Comparison of ENCODE assay signal across 11 cellular contexts in genomic region chr1:27560271-27561125, GRCh38. TPM values are rescaled to one million over a fixed set of nuclear protein-coding genes. Genes with fewer than 3 reads are reported as not detected.
DNase-seq lines count a peak whose midpoint lies in the region; ATAC-seq and TF ChIP-seq lines count a peak whose summit lies in the region.
"Had no signal": no experiment of that assay in that cellular context is flagged by ENCODE, and none has a peak within 500 bp of the region (broad histone marks: within the 10 kb centered on the region; RNA-seq: fewer than 3 reads in every experiment).

No MANE protein-coding gene starts in this region.

- no peaks in the 10 kb centered on the region for H3K9me3 ChIP-seq in SJCRH30 (replicated peaks)

- no peak overlapping the region for H3K4me3 Mint-ChIP-seq in natural killer cell
- no peak overlapping the region for H3K4me3 Mint-ChIP-seq in natural killer cell treated with Interleukin-12 subunit alpha and Interleukin-12 subunit beta and Interleukin-15 and Interleukin-18, amount 100 ng/mL, for 72 hours
- H3K4me3 Mint-ChIP-seq in neural crest cell, result no peak overlapping the region

- H3K4me1 Mint-ChIP-seq in natural killer cell, result peaks cover 67 to 72% of the 10 kb centered on the region in 2 donors
- H3K4me1 Mint-ChIP-seq in natural killer cell treated with Interleukin-12 subunit alpha and Interleukin-12 subunit beta and Interleukin-15 and Interleukin-18, amount 100 ng/mL, for 72 hours (ENCODE audit: low read depth in 2 of 2), result peaks cover 46 to 58% of the 10 kb centered on the region in 2 donors
- H3K4me1 Mint-ChIP-seq in neural crest cell, result peaks cover 72% of the 10 kb centered on the region

- H3K4me1 ChIP-seq in SJCRH30, result peaks cover 76% of the 10 kb centered on the region

- ATAC-seq in natural killer cell, result no peak
- no peak for ATAC-seq in natural killer cell treated with Interleukin-12 subunit alpha and Interleukin-12 subunit beta and Interleukin-15 and Interleukin-18, amount 100 ng/mL, for 72 hours
- ATAC-seq in HG03432 (IDR thresholded peaks at IDR 0.05; ENCODE audit: unreplicated experiment), result no peak
- no peak for ATAC-seq in HG03108 (IDR thresholded peaks at IDR 0.05; ENCODE audit: unreplicated experiment)

- H3K27ac Mint-ChIP-seq in natural killer cell (peak overlapping the region; percentile 45 to 78), neural crest cell (ENCODE audit: unreplicated experiment) (peak overlapping the region; percentile 2)
- peak overlapping the region in 1 of 2 donors; percentile 36 for H3K27ac Mint-ChIP-seq in natural killer cell treated with Interleukin-12 subunit alpha and Interleukin-12 subunit beta and Interleukin-15 and Interleukin-18, amount 100 ng/mL, for 72 hours

- H3K36me3 Mint-ChIP-seq in natural killer cell (no peaks in the 10 kb centered on the region), neural crest cell (ENCODE audit: low read depth) (no peaks in the 10 kb centered on the region)
- H3K36me3 Mint-ChIP-seq in natural killer cell treated with Interleukin-12 subunit alpha and Interleukin-12 subunit beta and Interleukin-15 and Interleukin-18, amount 100 ng/mL, for 72 hours, result no peaks in the 10 kb centered on the region

- no peaks in the 10 kb centered on the region for H3K9me3 Mint-ChIP-seq in natural killer cell
- no peaks in the 10 kb centered on the region for H3K9me3 Mint-ChIP-seq in natural killer cell treated with Interleukin-12 subunit alpha and Interleukin-12 subunit beta and Interleukin-15 and Interleukin-18, amount 100 ng/mL, for 72 hours
- H3K9me3 Mint-ChIP-seq in neural crest cell, result no peaks in the 10 kb centered on the region

- no peaks in the 10 kb centered on the region for H3K27me3 ChIP-seq in SJCRH30

- intact Hi-C loops in natural killer cell (cut with micrococcal nuclease), result no loop called here

- H3K27ac ChIP-seq in epithelial cell of prostate (peak overlapping the region; percentile 92), SJCRH30 (no peak overlapping the region)
- H3K27ac ChIP-seq: C4-2B had no signal

- no peak overlapping the region for H3K4me3 ChIP-seq in SJCRH30

- no peak for DNase-seq in natural killer cell
- no peak for DNase-seq in natural killer cell treated with Interleukin-12 subunit alpha and Interleukin-12 subunit beta and Interleukin-15 and Interleukin-18, amount 100 ng/mL, for 72 hours (ENCODE audit: low spot score)
- DNase-seq in epithelial cell of prostate (ENCODE audit: low read depth, low spot score), result no peak
- DNase-seq in neural crest cell (ENCODE audit: low read depth, low spot score), result no peak
- DNase-seq in NCI-H69 (lab: John Stamatoyannopoulos, UW), result no peak
- no peak for DNase-seq in SJCRH30
- DNase-seq: aorta, NCI-H1092 had no signal

- peaks cover 26% of the 10 kb centered on the region for H3K36me3 ChIP-seq in SJCRH30

- TF ChIP-seq CTCF in natural killer cell (IDR thresholded peaks at IDR 0.05), result no peak
- no peak for TF ChIP-seq CTCF in neural crest cell (conservative IDR thresholded peaks at IDR 0.05)

- H3K27me3 Mint-ChIP-seq in natural killer cell (ENCODE audit: low read depth in 2 of 2) (no peaks in the 10 kb centered on the region), neural crest cell (ENCODE audit: low read depth) (no peaks in the 10 kb centered on the region)
- H3K27me3 Mint-ChIP-seq in natural killer cell treated with Interleukin-12 subunit alpha and Interleukin-12 subunit beta and Interleukin-15 and Interleukin-18, amount 100 ng/mL, for 72 hours, result no peaks in the 10 kb centered on the region

RNA-seq across cellular contexts. Expression of gene AHDC1, which starts 43.4 kb away (rescaled TPM):
- total RNA-seq in natural killer cell (10 to 100 TPM; 39.6 to 67.0 (median 47.0) TPM), neural crest cell (50.1 and 54.8 TPM in 2 replicates)
- 10 to 100 TPM; 38.8 to 42.9 TPM for total RNA-seq in natural killer cell treated with Interleukin-12 subunit alpha and Interleukin-12 subunit beta and Interleukin-15 and Interleukin-18, amount 100 ng/mL, for 72 hours
- total RNA-seq in SJCRH30 (2014; rRNA removed; shearing (Covaris generic)), result 29.7 and 30.6 TPM in 2 replicates
